8 cellular contexts compared by ENCODE assay signal in the genomic region with DNA sequence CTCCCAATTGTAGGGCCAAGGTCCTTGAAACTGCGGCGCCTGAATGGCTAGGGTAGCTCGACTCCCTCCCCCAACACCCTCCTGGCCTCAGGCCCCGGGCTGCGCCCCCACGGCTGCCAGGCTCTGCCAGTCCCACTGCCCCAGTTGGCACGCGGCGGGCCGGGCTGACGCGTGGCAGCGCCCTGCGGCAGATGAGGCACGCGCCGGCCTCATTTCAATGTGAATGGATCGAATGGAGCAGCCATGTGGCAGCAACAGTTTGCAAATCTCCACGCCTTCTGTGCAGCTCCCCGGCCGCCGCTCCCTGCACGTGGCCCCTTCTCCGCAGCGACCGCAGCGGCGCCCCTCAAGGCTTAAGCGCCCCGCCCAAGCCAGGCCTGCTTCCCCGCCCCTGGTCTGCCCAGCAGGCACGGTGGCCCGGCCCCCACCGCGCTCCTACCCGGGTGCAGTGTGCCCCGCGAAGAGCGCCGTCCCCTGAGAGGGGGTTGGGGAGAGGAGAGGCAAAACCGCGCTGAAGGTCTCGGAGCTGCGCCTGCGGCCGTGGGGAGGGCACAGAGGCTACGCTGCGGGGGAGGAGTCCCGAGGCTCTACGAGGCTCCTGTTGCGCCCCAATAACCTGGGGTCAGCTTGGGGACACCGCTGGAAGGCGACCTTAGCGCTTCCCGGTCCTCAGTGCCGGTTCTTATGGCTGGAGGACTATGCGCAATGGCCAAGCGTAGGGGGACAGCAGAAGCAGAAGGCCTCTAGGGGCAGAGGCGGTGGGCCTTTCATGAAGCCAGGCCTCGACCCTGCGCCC. TPM values are rescaled to one million over a fixed set of nuclear protein-coding genes. Genes with fewer than 3 reads are reported as not detected.
A peak's percentile ranks its signal among the peaks of the same experiment; 100 is the strongest.
DNase-seq lines count a peak whose midpoint lies in the region; ATAC-seq lines count a peak whose summit lies in the region.

No MANE protein-coding gene starts in this region.

- no peak overlapping the region for H3K27ac Mint-ChIP-seq in activated naive CD4-positive, alpha-beta T cell treated with anti-CD3 and anti-CD28 coated beads, Interleukin-2, amount 50 U/mL, for 72 hours
- no peak overlapping the region for H3K27ac Mint-ChIP-seq in activated T-helper 2 cell treated with anti-CD3 and anti-CD28 coated beads, Interferon-gamma antibody, Interleukin-2, Interleukin-4, amounts not matched to agents 10 μg/mL and 5 μg/mL and 100 μg/mL, durations not matched to agents 14 hours and 24 hours and 36 hours
- H3K27ac Mint-ChIP-seq in stimulated activated naive CD8-positive, alpha-beta T cell treated with anti-CD3 and anti-CD28 coated beads, Interleukin-15, amount 100 ng/mL, for 72 hours = peak overlapping the region in 1 of 2 donors; percentile 42

- ATAC-seq in activated naive CD4-positive, alpha-beta T cell treated with anti-CD3 and anti-CD28 coated beads, Interleukin-2, amount 50 U/mL, for 72 hours = no peak
- peak; percentile 7 for ATAC-seq in stimulated activated naive CD8-positive, alpha-beta T cell treated with anti-CD3 and anti-CD28 coated beads, Interleukin-15, amount 100 ng/mL, for 72 hours

- peaks cover 30% of the 10 kb centered on the region for H3K4me1 Mint-ChIP-seq in activated T-helper 2 cell treated with anti-CD3 and anti-CD28 coated beads, Interferon-gamma antibody, Interleukin-2, Interleukin-4, amounts not matched to agents 10 μg/mL and 5 μg/mL and 100 μg/mL, durations not matched to agents 14 hours and 24 hours and 36 hours (ENCODE audit: low read depth)
- H3K4me1 Mint-ChIP-seq in stimulated activated naive CD8-positive, alpha-beta T cell treated with anti-CD3 and anti-CD28 coated beads, Interleukin-15, amount 100 ng/mL, for 72 hours = peaks cover 60% of the 10 kb centered on the region

- intact Hi-C loops in activated T-helper 2 cell treated with anti-CD3 and anti-CD28 coated beads, Interferon-gamma antibody, Interleukin-2, Interleukin-4, amounts not matched to agents 10 μg/mL and 5 μg/mL and 100 μg/mL, durations not matched to agents 14 hours and 24 hours and 36 hours (cut with micrococcal nuclease) = no loop called here

- H3K36me3 Mint-ChIP-seq in activated naive CD4-positive, alpha-beta T cell treated with anti-CD3 and anti-CD28 coated beads, Interleukin-2, amount 50 U/mL, for 72 hours = peaks cover 0 to under 1% of the 10 kb centered on the region in 2 donors
- H3K36me3 Mint-ChIP-seq in activated T-helper 2 cell treated with anti-CD3 and anti-CD28 coated beads, Interferon-gamma antibody, Interleukin-2, Interleukin-4, amounts not matched to agents 10 μg/mL and 5 μg/mL and 100 μg/mL, durations not matched to agents 14 hours and 24 hours and 36 hours (ENCODE audit: low read depth) = no peaks in the 10 kb centered on the region

- no peaks in the 10 kb centered on the region for H3K36me3 ChIP-seq in MG63

- DNase-seq in activated naive CD4-positive, alpha-beta T cell treated with Interleukin-2 at 50 U/mL for 16 hours = peak; percentile 22
- no peak for DNase-seq in activated naive CD4-positive, alpha-beta T cell treated with anti-CD3 and anti-CD28 coated beads, Interleukin-2, amount 50 U/mL, for 72 hours (ENCODE audit: low spot score in 2 of 2)
- DNase-seq in activated T-helper 2 cell treated with anti-CD3 and anti-CD28 coated beads, Interferon-gamma antibody, Interleukin-2, Interleukin-4, amounts not matched to agents 10 μg/mL and 5 μg/mL and 100 μg/mL, durations not matched to agents 14 hours and 24 hours and 36 hours (ENCODE audit: low spot score) = no peak
- DNase-seq in stimulated activated naive CD8-positive, alpha-beta T cell treated with anti-CD3 and anti-CD28 coated beads, Interleukin-15, amount 100 ng/mL, for 72 hours = no peak
- DNase-seq in dermis blood vessel endothelial cell (no peak), germinal center (ENCODE audit: low spot score) (no peak), MG63 (no peak)

- peak overlapping the region; percentile 8 for H3K4me3 Mint-ChIP-seq in activated T-helper 2 cell treated with anti-CD3 and anti-CD28 coated beads, Interferon-gamma antibody, Interleukin-2, Interleukin-4, amounts not matched to agents 10 μg/mL and 5 μg/mL and 100 μg/mL, durations not matched to agents 14 hours and 24 hours and 36 hours (ENCODE audit: low read depth)
- H3K4me3 Mint-ChIP-seq in stimulated activated naive CD8-positive, alpha-beta T cell treated with anti-CD3 and anti-CD28 coated beads, Interleukin-15, amount 100 ng/mL, for 72 hours = peak overlapping the region; percentile 26 to 71

- no peaks in the 10 kb centered on the region for H3K9me3 Mint-ChIP-seq in activated naive CD4-positive, alpha-beta T cell treated with anti-CD3 and anti-CD28 coated beads, Interleukin-2, amount 50 U/mL, for 72 hours
- H3K9me3 Mint-ChIP-seq in activated T-helper 2 cell treated with anti-CD3 and anti-CD28 coated beads, Interferon-gamma antibody, Interleukin-2, Interleukin-4, amounts not matched to agents 10 μg/mL and 5 μg/mL and 100 μg/mL, durations not matched to agents 14 hours and 24 hours and 36 hours = no peaks in the 10 kb centered on the region
- H3K9me3 Mint-ChIP-seq in stimulated activated naive CD8-positive, alpha-beta T cell treated with anti-CD3 and anti-CD28 coated beads, Interleukin-15, amount 100 ng/mL, for 72 hours = no peaks in the 10 kb centered on the region

- H3K9me3 ChIP-seq in iPS-18c (ENCODE audit: control insufficient read depth, insufficient read depth, low read length) (no peaks in the 10 kb centered on the region), MG63 (no peaks in the 10 kb centered on the region)

- peak overlapping the region; percentile 44 for H3K4me3 ChIP-seq in iPS-18c (ENCODE audit: insufficient read depth, low read depth, low read length)
- no peak overlapping the region for H3K4me3 ChIP-seq in MG63

- H3K27me3 ChIP-seq in MG63 = peaks cover 29% of the 10 kb centered on the region

- peaks cover 58% of the 10 kb centered on the region for H3K27me3 Mint-ChIP-seq in activated T-helper 2 cell treated with anti-CD3 and anti-CD28 coated beads, Interferon-gamma antibody, Interleukin-2, Interleukin-4, amounts not matched to agents 10 μg/mL and 5 μg/mL and 100 μg/mL, durations not matched to agents 14 hours and 24 hours and 36 hours (ENCODE audit: low read depth)
- peaks cover 84% of the 10 kb centered on the region for H3K27me3 Mint-ChIP-seq in stimulated activated naive CD8-positive, alpha-beta T cell treated with anti-CD3 and anti-CD28 coated beads, Interleukin-15, amount 100 ng/mL, for 72 hours

RNA-seq across cellular contexts. Expression of a gene that starts 3.1 kb away (rescaled TPM):
- total RNA-seq in activated naive CD4-positive, alpha-beta T cell treated with anti-CD3 and anti-CD28 coated beads, Interleukin-2, amount 50 U/mL, for 72 hours = under 1 TPM in 1 of 2 donors, not detected in 1; 0.16 TPM
- 0.14 and 0.37 TPM in 2 replicates for total RNA-seq in activated T-helper 2 cell treated with anti-CD3 and anti-CD28 coated beads, Interferon-gamma antibody, Interleukin-2, Interleukin-4, amounts not matched to agents 10 μg/mL and 5 μg/mL and 100 μg/mL, durations not matched to agents 14 hours and 24 hours and 36 hours
- 128 and 158 TPM in 2 replicates for total RNA-seq in dermis blood vessel endothelial cell
- not detected in 2 replicates for total RNA-seq in MG63 (2014; rRNA removed; shearing (Covaris generic); ENCODE audit: low replicate concordance)

RNA-seq across cellular contexts. Expression of a gene that starts 27.2 kb away (rescaled TPM):
- total RNA-seq in activated naive CD4-positive, alpha-beta T cell treated with anti-CD3 and anti-CD28 coated beads, Interleukin-2, amount 50 U/mL, for 72 hours = 10 to 100 TPM; 12.9 to 16.3 TPM
- 3.6 and 4.5 TPM in 2 replicates for total RNA-seq in activated T-helper 2 cell treated with anti-CD3 and anti-CD28 coated beads, Interferon-gamma antibody, Interleukin-2, Interleukin-4, amounts not matched to agents 10 μg/mL and 5 μg/mL and 100 μg/mL, durations not matched to agents 14 hours and 24 hours and 36 hours
- 2.2 and 2.9 TPM in 2 replicates for total RNA-seq in dermis blood vessel endothelial cell
- total RNA-seq in MG63 (2014; rRNA removed; shearing (Covaris generic); ENCODE audit: low replicate concordance) = 8.8 and 18.5 TPM in 2 replicates

RNA-seq across cellular contexts. Expression of a gene that starts 31.8 kb away (rescaled TPM):
- 1 to 10 TPM; 7.2 to 8.4 TPM for total RNA-seq in activated naive CD4-positive, alpha-beta T cell treated with anti-CD3 and anti-CD28 coated beads, Interleukin-2, amount 50 U/mL, for 72 hours
- total RNA-seq in activated T-helper 2 cell treated with anti-CD3 and anti-CD28 coated beads, Interferon-gamma antibody, Interleukin-2, Interleukin-4, amounts not matched to agents 10 μg/mL and 5 μg/mL and 100 μg/mL, durations not matched to agents 14 hours and 24 hours and 36 hours = 12.6 and 13.1 TPM in 2 replicates
- total RNA-seq in dermis blood vessel endothelial cell = 64.1 and 67.2 TPM in 2 replicates
- total RNA-seq in MG63 (2014; rRNA removed; shearing (Covaris generic); ENCODE audit: low replicate concordance) = 14.0 and 24.8 TPM in 2 replicates

RNA-seq across cellular contexts. Expression of a gene that starts 52.0 kb away (rescaled TPM):
- total RNA-seq in activated naive CD4-positive, alpha-beta T cell treated with anti-CD3 and anti-CD28 coated beads, Interleukin-2, amount 50 U/mL, for 72 hours = under 1 TPM in 1 of 2 donors, not detected in 1; 0.72 TPM
- total RNA-seq in activated T-helper 2 cell treated with anti-CD3 and anti-CD28 coated beads, Interferon-gamma antibody, Interleukin-2, Interleukin-4, amounts not matched to agents 10 μg/mL and 5 μg/mL and 100 μg/mL, durations not matched to agents 14 hours and 24 hours and 36 hours = 0.80 and 0.82 TPM in 2 replicates
- 0.17 TPM in 1 of 2 replicates, not detected in the other for total RNA-seq in dermis blood vessel endothelial cell
- 0.49 TPM in 1 of 2 replicates, not detected in the other for total RNA-seq in MG63 (2014; rRNA removed; shearing (Covaris generic); ENCODE audit: low replicate concordance)

Comparison
In these comparisons a context has a peak if more than half of its experiments do, and no peak if none do; other contexts are left out.
1. RNA of a gene that starts 3.1 kb away (total RNA-seq): 128 to 158 TPM in dermis blood vessel endothelial cell; 0.14 to 0.37 TPM in activated T-helper 2 cell treated with anti-CD3 and anti-CD28 coated beads, Interferon-gamma antibody, Interleukin-2, Interleukin-4, amounts not matched to agents 10 μg/mL and 5 μg/mL and 100 μg/mL, durations not matched to agents 14 hours and 24 hours and 36 hours, 0.16 TPM in activated naive CD4-positive, alpha-beta T cell treated with anti-CD3 and anti-CD28 coated beads, Interleukin-2, amount 50 U/mL, for 72 hours and not detected in MG63; every median in the first group is over 10 times any median in the second.